Comparison of ENCODE assay signal across 1 cellular context in genomic region chr1:45583666-45584350, GRCh38.
TF ChIP-seq lines count a peak whose summit lies in the region.

Gene NASP (plus strand): TSS chr1:45584041. CDS start chr1:45584147, 106 bp downstream.

TF ChIP-seq in K562, 482 proteins besides CTCF, POLR2A, EP300 and RAD21 (continued from another document and continues in another):
- TF ChIP-seq BRF1 (IDR thresholded peaks at IDR 0.05; ENCODE audit: borderline replicate concordance, extremely low read depth, insufficient read length) (no peak), RFX7 (CRISPR knock-in tag; IDR thresholded peaks at IDR 0.05) (no peak), MBD1 (CRISPR knock-in tag; IDR thresholded peaks at IDR 0.05) (no peak), HBP1 (CRISPR knock-in tag; IDR thresholded peaks at IDR 0.05) (no peak), TRIM28 (IDR thresholded peaks at IDR 0.05) (0 out of 2 replicates have a peak, but pooled peaks have one; percentile 12), ZNF354B (CRISPR knock-in tag; IDR thresholded peaks at IDR 0.05) (no peak), STAG1 (CRISPR knock-in tag; IDR thresholded peaks at IDR 0.05; ENCODE audit: borderline replicate concordance) (peak; percentile 26; the same call in 1 of the 2 replicates), ZNF408 (CRISPR knock-in tag; IDR thresholded peaks at IDR 0.05; ENCODE audit: low read depth) (no peak), FOXA3 (CRISPR knock-in tag; conservative IDR thresholded peaks at IDR 0.05 in 1 of 2, IDR thresholded peaks at IDR 0.05 in 1 of 2) (no peak), LCOR (CRISPR knock-in tag; IDR thresholded peaks at IDR 0.05) (0 out of 2 replicates have a peak, but pooled peaks have one; percentile 8), BRD9 (IDR thresholded peaks at IDR 0.05; ENCODE audit: low read depth, partially characterized antibody) (peak; percentile 80), KAT8 (IDR thresholded peaks at IDR 0.05; ENCODE audit: low read depth) (no peak), RREB1 (CRISPR knock-in tag; IDR thresholded peaks at IDR 0.05) (no peak), ZC3H4 (CRISPR knock-in tag; IDR thresholded peaks at IDR 0.05; ENCODE audit: borderline replicate concordance) (peak; percentile 84; the same call in 1 of the 2 replicates), POLR2AphosphoS5 (IDR thresholded peaks at IDR 0.05; ENCODE audit: control insufficient read depth, insufficient read depth, low read depth, low read length) (peak; percentile 100), JUNB (CRISPR knock-in tag; conservative IDR thresholded peaks at IDR 0.05) (no peak), ZNF764 (CRISPR knock-in tag; IDR thresholded peaks at IDR 0.05; ENCODE audit: low read depth) (no peak), ZNF316 (IDR thresholded peaks at IDR 0.05) (peak; percentile 52), ZZZ3 (IDR thresholded peaks at IDR 0.05) (0 out of 2 replicates have a peak, but pooled peaks have one; percentile 46), ZNF830 (CRISPR knock-in tag; IDR thresholded peaks at IDR 0.05) (no peak; the same call in 1 of the 2 replicates), ZBTB9 (CRISPR knock-in tag; IDR thresholded peaks at IDR 0.05) (no peak), HMG20B (CRISPR knock-in tag; IDR thresholded peaks at IDR 0.05) (no peak), CC2D1A (IDR thresholded peaks at IDR 0.05) (peak; percentile 53; the same call in 1 of the 2 replicates), ZNF274 (IDR thresholded peaks at IDR 0.05; ENCODE audit: borderline replicate concordance, low read depth, low read length) (no peak), BCLAF1 (IDR thresholded peaks at IDR 0.05; ENCODE audit: borderline replicate concordance in 1 of 2, control insufficient read depth in 1 of 2, low read depth in 2 of 2, low read length in 1 of 2) (no peak), FOXA1 (IDR thresholded peaks at IDR 0.05; ENCODE audit: borderline replicate concordance) (no peak), ZFP1 (CRISPR knock-in tag; IDR thresholded peaks at IDR 0.05) (no peak), ZNF551 (CRISPR knock-in tag; IDR thresholded peaks at IDR 0.05) (no peak), HINFP (tag; conservative IDR thresholded peaks at IDR 0.05; ENCODE audit: low read depth) (no peak), CHAMP1 (IDR thresholded peaks at IDR 0.05) (no peak; the same call in 1 of the 2 replicates), ZNF124 (CRISPR knock-in tag; IDR thresholded peaks at IDR 0.05) (peak; percentile 89; the same call in 1 of the 2 replicates), STAT6 (CRISPR knock-in tag; IDR thresholded peaks at IDR 0.05) (peak; percentile 75; the same call in 1 of the 2 replicates), NELFE (IDR thresholded peaks at IDR 0.05; ENCODE audit: insufficient read depth, insufficient read length) (peak; percentile 91), CXXC5 (CRISPR knock-in tag; IDR thresholded peaks at IDR 0.05) (no peak), ZNF133 (CRISPR knock-in tag; IDR thresholded peaks at IDR 0.05) (no peak), TOE1 (IDR thresholded peaks at IDR 0.05; ENCODE audit: borderline replicate concordance) (peak; percentile 93), TOE1 (CRISPR knock-in tag; IDR thresholded peaks at IDR 0.05; ENCODE audit: borderline replicate concordance, low read depth) (0 out of 2 replicates have a peak, but pooled peaks have one; percentile 21), HDAC2 (IDR thresholded peaks at IDR 0.05) (peak; percentile 86), PML (IDR thresholded peaks at IDR 0.05; ENCODE audit: low read length) (peak; percentile 97), E2F1 (CRISPR knock-in tag; IDR thresholded peaks at IDR 0.05) (no peak)
